In genomic region chr17:50945779-50946222, GRCh38 we compare ENCODE assay signal across 1 cellular context.
TF ChIP-seq lines count a peak whose summit lies in the region.

No MANE protein-coding gene starts in this region.

TF ChIP-seq in HepG2, 621 proteins besides CTCF, POLR2A, EP300 and RAD21 (continued from another document and continues in another):
- TF ChIP-seq ZFP91 (CRISPR knock-in tag; IDR thresholded peaks at IDR 0.05; ENCODE audit: borderline replicate concordance) (0 out of 2 replicates have a peak, but pooled peaks have one; percentile 11), ARID5B (CRISPR knock-in tag; IDR thresholded peaks at IDR 0.05) (no peak), ZNF234 (CRISPR knock-in tag; conservative IDR thresholded peaks at IDR 0.05) (no peak), ZNF580 (CRISPR knock-in tag; IDR thresholded peaks at IDR 0.05; ENCODE audit: borderline replicate concordance, low read depth) (no peak), MAFG (CRISPR knock-in tag; IDR thresholded peaks at IDR 0.05) (no peak), SALL1 (CRISPR knock-in tag; IDR thresholded peaks at IDR 0.05) (peak; percentile 35), GATA4 (IDR thresholded peaks at IDR 0.05; ENCODE audit: borderline replicate concordance, low read depth) (no peak), ZBTB7A (CRISPR knock-in tag; IDR thresholded peaks at IDR 0.05) (no peak), ZNF619 (CRISPR knock-in tag; IDR thresholded peaks at IDR 0.05) (0 out of 2 replicates have a peak, but pooled peaks have one; percentile 15), HOXA7 (CRISPR knock-in tag; IDR thresholded peaks at IDR 0.05) (no peak), GABPB1 (CRISPR knock-in tag; IDR thresholded peaks at IDR 0.05) (no peak), KDM5B (CRISPR knock-in tag; IDR thresholded peaks at IDR 0.05; ENCODE audit: borderline replicate concordance) (peak; percentile 55; the same call in 1 of the 2 replicates), ARHGAP35 (CRISPR knock-in tag; IDR thresholded peaks at IDR 0.05; ENCODE audit: borderline replicate concordance) (no peak), NFIC (IDR thresholded peaks at IDR 0.05; ENCODE audit: low read length) (no peak), ZNF350 (CRISPR knock-in tag; IDR thresholded peaks at IDR 0.05; ENCODE audit: borderline replicate concordance, low read depth) (no peak; the same call in 1 of the 2 replicates), CAMTA2 (CRISPR knock-in tag; IDR thresholded peaks at IDR 0.05; ENCODE audit: borderline replicate concordance) (0 out of 2 replicates have a peak, but pooled peaks have one; percentile 29), MXD1 (CRISPR knock-in tag; IDR thresholded peaks at IDR 0.05) (no peak), SSRP1 (CRISPR knock-in tag; IDR thresholded peaks at IDR 0.05) (no peak), TRIM24 (CRISPR knock-in tag; IDR thresholded peaks at IDR 0.05) (no peak), TMF1 (CRISPR knock-in tag; IDR thresholded peaks at IDR 0.05; ENCODE audit: low read depth) (0 out of 2 replicates have a peak, but pooled peaks have one; percentile 9), HNF1B (CRISPR knock-in tag; IDR thresholded peaks at IDR 0.05) (no peak), TCF12 (IDR thresholded peaks at IDR 0.05) (no peak), TCF12 (CRISPR knock-in tag; IDR thresholded peaks at IDR 0.05) (no peak), ZNF441 (CRISPR knock-in tag; IDR thresholded peaks at IDR 0.05; ENCODE audit: borderline replicate concordance) (no peak), ZNF776 (CRISPR knock-in tag; IDR thresholded peaks at IDR 0.05) (no peak), MYC (CRISPR knock-in tag; IDR thresholded peaks at IDR 0.05; ENCODE audit: borderline replicate concordance) (no peak), IKZF5 (CRISPR knock-in tag; IDR thresholded peaks at IDR 0.05) (no peak), GTF3A (CRISPR knock-in tag; conservative IDR thresholded peaks at IDR 0.05) (no peak), ETV5 (CRISPR knock-in tag; IDR thresholded peaks at IDR 0.05; ENCODE audit: borderline replicate concordance) (peak; percentile 28; the same call in 1 of the 2 replicates), CREB3 (CRISPR knock-in tag; IDR thresholded peaks at IDR 0.05) (no peak), ZNF547 (CRISPR knock-in tag; IDR thresholded peaks at IDR 0.05) (peak; percentile 39; the same call in 1 of the 2 replicates), PHF21A (CRISPR knock-in tag; IDR thresholded peaks at IDR 0.05) (no peak), ZNF333 (CRISPR knock-in tag; IDR thresholded peaks at IDR 0.05; ENCODE audit: borderline replicate concordance) (peak; percentile 56; the same call in 1 of the 2 replicates), ZNF160 (CRISPR knock-in tag; IDR thresholded peaks at IDR 0.05) (no peak), ZNF143 (CRISPR knock-in tag; IDR thresholded peaks at IDR 0.05) (0 out of 2 replicates have a peak, but pooled peaks have one; percentile 16), ZSCAN21 (CRISPR knock-in tag; IDR thresholded peaks at IDR 0.05; ENCODE audit: borderline replicate concordance) (no peak), ZNF251 (CRISPR knock-in tag; IDR thresholded peaks at IDR 0.05) (no peak), ZNF713 (CRISPR knock-in tag; IDR thresholded peaks at IDR 0.05) (no peak), KAT7 (CRISPR knock-in tag; IDR thresholded peaks at IDR 0.05; ENCODE audit: borderline replicate concordance) (no peak), ZBTB10 (CRISPR knock-in tag; IDR thresholded peaks at IDR 0.05; ENCODE audit: borderline replicate concordance) (no peak), YEATS2 (CRISPR knock-in tag; IDR thresholded peaks at IDR 0.05; ENCODE audit: borderline replicate concordance) (no peak), JUN (CRISPR knock-in tag; IDR thresholded peaks at IDR 0.05) (no peak), TOPORS (CRISPR knock-in tag; IDR thresholded peaks at IDR 0.05) (no peak), MEF2D (CRISPR knock-in tag; IDR thresholded peaks at IDR 0.05) (0 out of 2 replicates have a peak, but pooled peaks have one; percentile 61)
- TF ChIP-seq, protein P1, sequence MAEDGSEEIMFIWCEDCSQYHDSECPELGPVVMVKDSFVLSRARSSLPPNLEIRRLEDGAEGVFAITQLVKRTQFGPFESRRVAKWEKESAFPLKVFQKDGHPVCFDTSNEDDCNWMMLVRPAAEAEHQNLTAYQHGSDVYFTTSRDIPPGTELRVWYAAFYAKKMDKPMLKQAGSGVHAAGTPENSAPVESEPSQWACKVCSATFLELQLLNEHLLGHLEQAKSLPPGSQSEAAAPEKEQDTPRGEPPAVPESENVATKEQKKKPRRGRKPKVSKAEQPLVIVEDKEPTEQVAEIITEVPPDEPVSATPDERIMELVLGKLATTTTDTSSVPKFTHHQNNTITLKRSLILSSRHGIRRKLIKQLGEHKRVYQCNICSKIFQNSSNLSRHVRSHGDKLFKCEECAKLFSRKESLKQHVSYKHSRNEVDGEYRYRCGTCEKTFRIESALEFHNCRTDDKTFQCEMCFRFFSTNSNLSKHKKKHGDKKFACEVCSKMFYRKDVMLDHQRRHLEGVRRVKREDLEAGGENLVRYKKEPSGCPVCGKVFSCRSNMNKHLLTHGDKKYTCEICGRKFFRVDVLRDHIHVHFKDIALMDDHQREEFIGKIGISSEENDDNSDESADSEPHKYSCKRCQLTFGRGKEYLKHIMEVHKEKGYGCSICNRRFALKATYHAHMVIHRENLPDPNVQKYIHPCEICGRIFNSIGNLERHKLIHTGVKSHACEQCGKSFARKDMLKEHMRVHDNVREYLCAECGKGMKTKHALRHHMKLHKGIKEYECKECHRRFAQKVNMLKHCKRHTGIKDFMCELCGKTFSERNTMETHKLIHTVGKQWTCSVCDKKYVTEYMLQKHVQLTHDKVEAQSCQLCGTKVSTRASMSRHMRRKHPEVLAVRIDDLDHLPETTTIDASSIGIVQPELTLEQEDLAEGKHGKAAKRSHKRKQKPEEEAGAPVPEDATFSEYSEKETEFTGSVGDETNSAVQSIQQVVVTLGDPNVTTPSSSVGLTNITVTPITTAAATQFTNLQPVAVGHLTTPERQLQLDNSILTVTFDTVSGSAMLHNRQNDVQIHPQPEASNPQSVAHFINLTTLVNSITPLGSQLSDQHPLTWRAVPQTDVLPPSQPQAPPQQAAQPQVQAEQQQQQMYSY (CRISPR knock-in tag; IDR thresholded peaks at IDR 0.05): no peak
- TF ChIP-seq, protein P2, sequence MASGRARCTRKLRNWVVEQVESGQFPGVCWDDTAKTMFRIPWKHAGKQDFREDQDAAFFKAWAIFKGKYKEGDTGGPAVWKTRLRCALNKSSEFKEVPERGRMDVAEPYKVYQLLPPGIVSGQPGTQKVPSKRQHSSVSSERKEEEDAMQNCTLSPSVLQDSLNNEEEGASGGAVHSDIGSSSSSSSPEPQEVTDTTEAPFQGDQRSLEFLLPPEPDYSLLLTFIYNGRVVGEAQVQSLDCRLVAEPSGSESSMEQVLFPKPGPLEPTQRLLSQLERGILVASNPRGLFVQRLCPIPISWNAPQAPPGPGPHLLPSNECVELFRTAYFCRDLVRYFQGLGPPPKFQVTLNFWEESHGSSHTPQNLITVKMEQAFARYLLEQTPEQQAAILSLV (CRISPR knock-in tag; IDR thresholded peaks at IDR 0.05; ENCODE audit: borderline replicate concordance): no peak
- TF ChIP-seq, protein P3, sequence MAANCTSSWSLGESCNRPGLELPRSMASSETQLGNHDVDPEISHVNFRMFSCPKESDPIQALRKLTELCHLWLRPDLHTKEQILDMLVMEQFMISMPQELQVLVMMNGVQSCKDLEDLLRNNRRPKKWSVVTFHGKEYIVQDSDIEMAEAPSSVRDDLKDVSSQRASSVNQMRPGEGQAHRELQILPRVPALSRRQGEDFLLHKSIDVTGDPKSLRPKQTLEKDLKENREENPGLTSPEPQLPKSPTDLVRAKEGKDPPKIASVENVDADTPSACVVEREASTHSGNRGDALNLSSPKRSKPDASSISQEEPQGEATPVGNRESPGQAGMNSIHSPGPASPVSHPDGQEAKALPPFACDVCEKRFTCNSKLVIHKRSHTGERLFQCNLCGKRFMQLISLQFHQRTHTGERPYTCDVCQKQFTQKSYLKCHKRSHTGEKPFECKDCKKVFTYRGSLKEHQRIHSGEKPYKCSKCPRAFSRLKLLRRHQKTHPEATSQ (CRISPR knock-in tag; IDR thresholded peaks at IDR 0.05; ENCODE audit: borderline replicate concordance): no peak
